16 cellular contexts compared by ENCODE assay signal in genomic region chr15:96261575-96262034, GRCh38.
DNase-seq lines count a peak whose midpoint lies in the region; ATAC-seq, FAIRE-seq and TF ChIP-seq lines count a peak whose summit lies in the region.
"Had no signal": no experiment of that assay in that cellular context is flagged by ENCODE, and none has a peak within 500 bp of the region (broad histone marks: within the 10 kb centered on the region; RNA-seq: fewer than 3 reads in every experiment).

No MANE protein-coding gene starts in this region.

- peak overlapping the region; percentile 79 for H3K4me2 ChIP-seq in A549

- no peak overlapping the region for H3K4me3 Mint-ChIP-seq in activated naive CD4-positive, alpha-beta T cell treated with anti-CD3 and anti-CD28 coated beads, Interleukin-2, amount 10 ng/mL, durations not matched to agents 7 days and 5 days
- H3K4me3 Mint-ChIP-seq in activated CD4-positive, alpha-beta memory T cell treated with anti-CD3 and anti-CD28 coated beads, Interleukin-2, amount 10 ng/mL, durations not matched to agents 7 days and 5 days = no peak overlapping the region
- H3K4me3 Mint-ChIP-seq: neural crest cell had no signal

- no peaks in the 10 kb centered on the region for H3K9me3 Mint-ChIP-seq in activated naive CD4-positive, alpha-beta T cell treated with anti-CD3 and anti-CD28 coated beads, Interleukin-2, amount 10 ng/mL, durations not matched to agents 7 days and 5 days
- peaks cover 2% of the 10 kb centered on the region for H3K9me3 Mint-ChIP-seq in activated CD4-positive, alpha-beta memory T cell treated with anti-CD3 and anti-CD28 coated beads, Interleukin-2, amount 10 ng/mL, durations not matched to agents 7 days and 5 days
- H3K9me3 Mint-ChIP-seq: neural crest cell had no signal

- no peak for TF ChIP-seq POLR2A in A549 (IDR thresholded peaks at IDR 0.05; ENCODE audit: low read length)
- no peak for TF ChIP-seq POLR2A in body of pancreas (IDR thresholded peaks at IDR 0.05)

- H3K27ac Mint-ChIP-seq in activated naive CD4-positive, alpha-beta T cell treated with anti-CD3 and anti-CD28 coated beads, Interleukin-2, amount 10 ng/mL, durations not matched to agents 7 days and 5 days = no peak overlapping the region
- no peak overlapping the region for H3K27ac Mint-ChIP-seq in activated CD4-positive, alpha-beta memory T cell treated with anti-CD3 and anti-CD28 coated beads, Interleukin-2, amount 10 ng/mL, durations not matched to agents 7 days and 5 days

- POLR2A ChIA-PET in A549 (lab: Yijun Ruan, JAX) = no interaction called here
- POLR2A ChIA-PET in activated CD4-positive, alpha-beta memory T cell treated with anti-CD3 and anti-CD28 coated beads, Interleukin-2, amount 10 ng/mL, durations not matched to agents 7 days and 5 days (lab: Charles Lee) = no interaction called here

- TF ChIP-seq CTCF in A549 (IDR thresholded peaks at IDR 0.05) (no peak), body of pancreas (IDR thresholded peaks at IDR 0.05) (no peak)

- H3K27me3 Mint-ChIP-seq in activated naive CD4-positive, alpha-beta T cell treated with anti-CD3 and anti-CD28 coated beads, Interleukin-2, amount 10 ng/mL, durations not matched to agents 7 days and 5 days = no peaks in the 10 kb centered on the region
- H3K27me3 Mint-ChIP-seq in activated CD4-positive, alpha-beta memory T cell treated with anti-CD3 and anti-CD28 coated beads, Interleukin-2, amount 10 ng/mL, durations not matched to agents 7 days and 5 days = no peaks in the 10 kb centered on the region

- H3K4me3 ChIP-seq in A549 (0 out of 3 replicates have a peak overlapping the region, but pooled peaks have one; percentile 10), body of pancreas (no peak overlapping the region)
- H3K4me3 ChIP-seq: SJSA1, suprapubic skin had no signal

- 15% methylated on average over 3 of the region's 4 CpGs for WGBS in A549 (ENCODE audit: missing lambda C conversion rate)
- 9 to 10% methylated on average over 4 of the region's 4 CpGs for WGBS in body of pancreas, 2 donors

- no peaks in the 10 kb centered on the region for H3K4me1 Mint-ChIP-seq in activated naive CD4-positive, alpha-beta T cell treated with anti-CD3 and anti-CD28 coated beads, Interleukin-2, amount 10 ng/mL, durations not matched to agents 7 days and 5 days
- H3K4me1 Mint-ChIP-seq in activated CD4-positive, alpha-beta memory T cell treated with anti-CD3 and anti-CD28 coated beads, Interleukin-2, amount 10 ng/mL, durations not matched to agents 7 days and 5 days = no peaks in the 10 kb centered on the region

- H3K4me1 ChIP-seq in A549 (peaks cover 53% of the 10 kb centered on the region), body of pancreas (peaks cover 45% of the 10 kb centered on the region)
- H3K4me1 ChIP-seq: suprapubic skin had no signal

- no peak for DNase-seq in A549 (ENCODE audit: low read depth in 1 of 2, low spot score in 1 of 2)
- peak in 2 of 4 donors; percentile 14 to 19 for DNase-seq in body of pancreas
- DNase-seq in activated effector memory CD4-positive, alpha-beta T cell treated with Interleukin-2 at 50 U/mL for 16 hours = no peak
- no peak for DNase-seq in left ventricle myocardium superior
- DNase-seq in activated naive CD4-positive, alpha-beta T cell treated with anti-CD3 and anti-CD28 coated beads, Interleukin-2, amount 10 ng/mL, durations not matched to agents 7 days and 5 days = no peak
- DNase-seq in activated CD4-positive, alpha-beta memory T cell treated with anti-CD3 and anti-CD28 coated beads, Interleukin-2, amount 10 ng/mL, durations not matched to agents 7 days and 5 days = no peak
- DNase-seq: activated CD4-positive, alpha-beta T cell treated with anti-CD3 and anti-CD28 coated beads for 48 hours; DND-41; KBM-7; stimulated activated CD4-positive, alpha-beta T cell treated with anti-CD3 and anti-CD28 coated beads, Interleukin-4, amount 100 ng/mL, for 1 hour had no signal

- no peaks in the 10 kb centered on the region for H3K36me3 ChIP-seq in body of pancreas (replicated peaks in 1 of 2; ENCODE audit: insufficient read depth in 1 of 2, low read depth in 2 of 2)
- H3K36me3 ChIP-seq: suprapubic skin had no signal

- no peak; a peak in 1 of 5 replicates for TF ChIP-seq RAD21 in A549 (conservative IDR thresholded peaks at IDR 0.05 in 1 of 2, IDR thresholded peaks at IDR 0.05 in 1 of 2)

- no peaks in the 10 kb centered on the region for H3K27me3 ChIP-seq in body of pancreas
- H3K27me3 ChIP-seq: SJSA1, suprapubic skin had no signal

- H3K36me3 Mint-ChIP-seq in activated naive CD4-positive, alpha-beta T cell treated with anti-CD3 and anti-CD28 coated beads, Interleukin-2, amount 10 ng/mL, durations not matched to agents 7 days and 5 days = no peaks in the 10 kb centered on the region
- no peaks in the 10 kb centered on the region for H3K36me3 Mint-ChIP-seq in activated CD4-positive, alpha-beta memory T cell treated with anti-CD3 and anti-CD28 coated beads, Interleukin-2, amount 10 ng/mL, durations not matched to agents 7 days and 5 days (ENCODE audit: low read depth)

- TF ChIP-seq EP300 in A549 (IDR thresholded peaks at IDR 0.05) = no peak

- H3K9me3 ChIP-seq in A549 (no peaks in the 10 kb centered on the region), body of pancreas (no peaks in the 10 kb centered on the region)
- H3K9me3 ChIP-seq: SJSA1, suprapubic skin had no signal

- peak overlapping the region; percentile 55 to 67 for H3K27ac ChIP-seq in A549
- H3K27ac ChIP-seq in body of pancreas = peak overlapping the region in 3 of 4 donors; percentile 42 to 77 (median 46)
- H3K27ac ChIP-seq: 22Rv1, SJSA1, suprapubic skin had no signal

- ATAC-seq in A549 (peak; percentile 17 to 25; a peak in 1 of 6 replicates), GM21360 (IDR thresholded peaks at IDR 0.05; ENCODE audit: unreplicated experiment) (peak; percentile 67), HG03045 (IDR thresholded peaks at IDR 0.05; ENCODE audit: unreplicated experiment) (peak; percentile 65), body of pancreas (no peak), left ventricle myocardium superior (no peak)

- intact Hi-C loops in body of pancreas (cut with DNase I) (no loop called here), left ventricle myocardium superior (cut with micrococcal nuclease) (no loop called here)

- CTCF ChIA-PET in A549 (lab: Yijun Ruan, JAX) = no interaction called here
- CTCF ChIA-PET in activated naive CD4-positive, alpha-beta T cell treated with anti-CD3 and anti-CD28 coated beads, Interleukin-2, amount 10 ng/mL, durations not matched to agents 7 days and 5 days (lab: Charles Lee) = no interaction called here
- CTCF ChIA-PET in activated CD4-positive, alpha-beta memory T cell treated with anti-CD3 and anti-CD28 coated beads, Interleukin-2, amount 10 ng/mL, durations not matched to agents 7 days and 5 days (lab: Charles Lee) = no interaction called here

- FAIRE-seq in A549 (lab: Jason Lieb, UNC) = no peak

TF ChIP-seq in A549, 52 proteins besides CTCF, POLR2A, EP300 and RAD21 (continues in another document):
- TF ChIP-seq CBX8 (IDR thresholded peaks at IDR 0.05) (no peak), RCOR1 (IDR thresholded peaks at IDR 0.05; ENCODE audit: low read depth, low read length) (no peak), REST (IDR thresholded peaks at IDR 0.05) (no peak), FOSL2 (IDR thresholded peaks at IDR 0.05) (no peak), FOSL2 (CRISPR knock-in tag; IDR thresholded peaks at IDR 0.05) (no peak), KDM1A (IDR thresholded peaks at IDR 0.05; ENCODE audit: low read depth) (no peak), EHF (CRISPR knock-in tag; IDR thresholded peaks at IDR 0.05) (no peak), HMGXB4 (CRISPR knock-in tag; IDR thresholded peaks at IDR 0.05; ENCODE audit: borderline replicate concordance) (no peak)

Comparison
In these comparisons a context has a peak if more than half of its experiments do, and no peak if none do; other contexts are left out.
1. ATAC-seq: peak in A549 (2 of 2), GM21360 (single experiment) and HG03045 (single experiment); none in body of pancreas (single experiment) and left ventricle myocardium superior (single experiment).